Comparison of ENCODE assay signal across 1 cellular context in genomic region chr1:211632808-211633522, GRCh38.
TF ChIP-seq lines count a peak whose summit lies in the region.

No MANE protein-coding gene starts in this region.

TF ChIP-seq in K562, 482 proteins besides CTCF, POLR2A, EP300 and RAD21 (continues in another document):
- TF ChIP-seq TCFL5 (CRISPR knock-in tag; conservative IDR thresholded peaks at IDR 0.05) (no peak), CBFA2T2 (conservative IDR thresholded peaks at IDR 0.05) (0 out of 2 replicates have a peak, but pooled peaks have one; percentile 2), MEF2D (tag; conservative IDR thresholded peaks at IDR 0.05; ENCODE audit: low read depth) (0 out of 2 replicates have a peak, but pooled peaks have one; percentile 20), XRCC4 (IDR thresholded peaks at IDR 0.05; ENCODE audit: extremely low read depth, insufficient read depth, insufficient read length) (no peak), EZH2 (IDR thresholded peaks at IDR 0.05; ENCODE audit: borderline replicate concordance, low read depth, low read length) (no peak), L3MBTL2 (IDR thresholded peaks at IDR 0.05) (0 out of 2 replicates have a peak, but pooled peaks have one; percentile 18), ZFX (CRISPR knock-in tag; IDR thresholded peaks at IDR 0.05) (peak; percentile 64), KAT8 (IDR thresholded peaks at IDR 0.05; ENCODE audit: low read depth) (no peak), POLR3G (IDR thresholded peaks at IDR 0.05; ENCODE audit: extremely low read depth, insufficient read length, insufficient replicate concordance) (no peak), MEF2A (IDR thresholded peaks at IDR 0.05; ENCODE audit: control insufficient read depth, low read depth, low read length) (no peak), ZBTB33 (CRISPR knock-in tag; IDR thresholded peaks at IDR 0.05) (0 out of 2 replicates have a peak, but pooled peaks have one; percentile 21), BCOR (IDR thresholded peaks at IDR 0.05) (no peak), ARID1B (IDR thresholded peaks at IDR 0.05) (0 out of 2 replicates have a peak, but pooled peaks have one; percentile 10), RBBP5 (IDR thresholded peaks at IDR 0.05; ENCODE audit: borderline replicate concordance, insufficient read depth, low read length, poor library complexity, severe bottlenecking) (peak; percentile 25), ZNF384 (IDR thresholded peaks at IDR 0.05; ENCODE audit: low read depth, low read length) (no peak), ELF1 (tag; IDR thresholded peaks at IDR 0.05) (no peak), E2F3 (CRISPR knock-in tag; IDR thresholded peaks at IDR 0.05) (no peak), RBFOX2 (IDR thresholded peaks at IDR 0.05; ENCODE audit: low read depth, low read length) (0 out of 2 replicates have a peak, but pooled peaks have one; percentile 20), HMG20B (CRISPR knock-in tag; IDR thresholded peaks at IDR 0.05) (no peak), NFIC (IDR thresholded peaks at IDR 0.05) (0 out of 2 replicates have a peak, but pooled peaks have one; percentile 12), ZBTB26 (CRISPR knock-in tag; IDR thresholded peaks at IDR 0.05) (no peak), BMI1 (IDR thresholded peaks at IDR 0.05; ENCODE audit: low read length) (no peak), ZNF592 (IDR thresholded peaks at IDR 0.05) (0 out of 2 replicates have a peak, but pooled peaks have one; percentile 42), ZBTB8A (IDR thresholded peaks at IDR 0.05; ENCODE audit: partially characterized antibody) (no peak), HNRNPUL1 (IDR thresholded peaks at IDR 0.05; ENCODE audit: low read length) (no peak), CBX1 (IDR thresholded peaks at IDR 0.05; ENCODE audit: low read depth) (no peak), ERF (CRISPR knock-in tag; IDR thresholded peaks at IDR 0.05) (0 out of 2 replicates have a peak, but pooled peaks have one; percentile 12), KLF16 (IDR thresholded peaks at IDR 0.05) (no peak)
- TF ChIP-seq, protein P1, sequence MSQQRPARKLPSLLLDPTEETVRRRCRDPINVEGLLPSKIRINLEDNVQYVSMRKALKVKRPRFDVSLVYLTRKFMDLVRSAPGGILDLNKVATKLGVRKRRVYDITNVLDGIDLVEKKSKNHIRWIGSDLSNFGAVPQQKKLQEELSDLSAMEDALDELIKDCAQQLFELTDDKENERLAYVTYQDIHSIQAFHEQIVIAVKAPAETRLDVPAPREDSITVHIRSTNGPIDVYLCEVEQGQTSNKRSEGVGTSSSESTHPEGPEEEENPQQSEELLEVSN (IDR thresholded peaks at IDR 0.05; ENCODE audit: borderline replicate concordance in 1 of 2, extremely low read depth in 1 of 2, insufficient read depth in 1 of 2, insufficient read length in 1 of 2, low read depth in 1 of 2, low read length in 1 of 2, poor library complexity in 1 of 2, severe bottlenecking in 1 of 2): peak in 1 of 2 experiments; percentile 22
- TF ChIP-seq, protein P2, sequence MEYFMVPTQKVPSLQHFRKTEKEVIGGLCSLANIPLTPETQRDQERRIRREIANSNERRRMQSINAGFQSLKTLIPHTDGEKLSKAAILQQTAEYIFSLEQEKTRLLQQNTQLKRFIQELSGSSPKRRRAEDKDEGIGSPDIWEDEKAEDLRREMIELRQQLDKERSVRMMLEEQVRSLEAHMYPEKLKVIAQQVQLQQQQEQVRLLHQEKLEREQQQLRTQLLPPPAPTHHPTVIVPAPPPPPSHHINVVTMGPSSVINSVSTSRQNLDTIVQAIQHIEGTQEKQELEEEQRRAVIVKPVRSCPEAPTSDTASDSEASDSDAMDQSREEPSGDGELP (CRISPR knock-in tag; IDR thresholded peaks at IDR 0.05; ENCODE audit: borderline replicate concordance): peak; percentile 50; the same call in 1 of the 2 replicates
- TF ChIP-seq, protein P3, sequence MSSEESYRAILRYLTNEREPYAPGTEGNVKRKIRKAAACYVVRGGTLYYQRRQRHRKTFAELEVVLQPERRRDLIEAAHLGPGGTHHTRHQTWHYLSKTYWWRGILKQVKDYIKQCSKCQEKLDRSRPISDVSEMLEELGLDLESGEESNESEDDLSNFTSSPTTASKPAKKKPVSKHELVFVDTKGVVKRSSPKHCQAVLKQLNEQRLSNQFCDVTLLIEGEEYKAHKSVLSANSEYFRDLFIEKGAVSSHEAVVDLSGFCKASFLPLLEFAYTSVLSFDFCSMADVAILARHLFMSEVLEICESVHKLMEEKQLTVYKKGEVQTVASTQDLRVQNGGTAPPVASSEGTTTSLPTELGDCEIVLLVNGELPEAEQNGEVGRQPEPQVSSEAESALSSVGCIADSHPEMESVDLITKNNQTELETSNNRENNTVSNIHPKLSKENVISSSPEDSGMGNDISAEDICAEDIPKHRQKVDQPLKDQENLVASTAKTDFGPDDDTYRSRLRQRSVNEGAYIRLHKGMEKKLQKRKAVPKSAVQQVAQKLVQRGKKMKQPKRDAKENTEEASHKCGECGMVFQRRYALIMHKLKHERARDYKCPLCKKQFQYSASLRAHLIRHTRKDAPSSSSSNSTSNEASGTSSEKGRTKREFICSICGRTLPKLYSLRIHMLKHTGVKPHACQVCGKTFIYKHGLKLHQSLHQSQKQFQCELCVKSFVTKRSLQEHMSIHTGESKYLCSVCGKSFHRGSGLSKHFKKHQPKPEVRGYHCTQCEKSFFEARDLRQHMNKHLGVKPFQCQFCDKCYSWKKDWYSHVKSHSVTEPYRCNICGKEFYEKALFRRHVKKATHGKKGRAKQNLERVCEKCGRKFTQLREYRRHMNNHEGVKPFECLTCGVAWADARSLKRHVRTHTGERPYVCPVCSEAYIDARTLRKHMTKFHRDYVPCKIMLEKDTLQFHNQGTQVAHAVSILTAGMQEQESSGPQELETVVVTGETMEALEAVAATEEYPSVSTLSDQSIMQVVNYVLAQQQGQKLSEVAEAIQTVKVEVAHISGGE (CRISPR knock-in tag; IDR thresholded peaks at IDR 0.05): no peak
- TF ChIP-seq, protein P4, sequence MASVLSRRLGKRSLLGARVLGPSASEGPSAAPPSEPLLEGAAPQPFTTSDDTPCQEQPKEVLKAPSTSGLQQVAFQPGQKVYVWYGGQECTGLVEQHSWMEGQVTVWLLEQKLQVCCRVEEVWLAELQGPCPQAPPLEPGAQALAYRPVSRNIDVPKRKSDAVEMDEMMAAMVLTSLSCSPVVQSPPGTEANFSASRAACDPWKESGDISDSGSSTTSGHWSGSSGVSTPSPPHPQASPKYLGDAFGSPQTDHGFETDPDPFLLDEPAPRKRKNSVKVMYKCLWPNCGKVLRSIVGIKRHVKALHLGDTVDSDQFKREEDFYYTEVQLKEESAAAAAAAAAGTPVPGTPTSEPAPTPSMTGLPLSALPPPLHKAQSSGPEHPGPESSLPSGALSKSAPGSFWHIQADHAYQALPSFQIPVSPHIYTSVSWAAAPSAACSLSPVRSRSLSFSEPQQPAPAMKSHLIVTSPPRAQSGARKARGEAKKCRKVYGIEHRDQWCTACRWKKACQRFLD (CRISPR knock-in tag; IDR thresholded peaks at IDR 0.05): 0 out of 2 replicates have a peak, but pooled peaks have one; percentile 31
